ENCODE assay signal across 16 cellular contexts in genomic region chr15:77739591-77740378, GRCh38.
DNase-seq lines count a peak whose midpoint lies in the region; ATAC-seq and TF ChIP-seq lines count a peak whose summit lies in the region.
"Had no signal": no experiment of that assay in that cellular context is flagged by ENCODE, and none has a peak within 500 bp of the region (broad histone marks: within the 10 kb centered on the region; RNA-seq: fewer than 3 reads in every experiment).

No MANE protein-coding gene starts in this region.

- TF ChIP-seq POLR2A in upper lobe of left lung (IDR thresholded peaks at IDR 0.05) = no peak

- ATAC-seq in upper lobe of left lung (ENCODE audit: low FRiP score in 2 of 2) = no peak
- ATAC-seq in GM19328 (IDR thresholded peaks at IDR 0.05; ENCODE audit: unreplicated experiment) = no peak
- ATAC-seq: naive thymus-derived CD8-positive, alpha-beta T cell; T-helper 17 cell had no signal

- WGBS in iPS DF 6.9 (ENCODE audit: insufficient coverage, insufficient read length) = no CpG with 5 or more reads among the region's 4 CpGs
- WGBS in upper lobe of left lung, 2 donors = 52 to 58% methylated on average over 2 to 4 of the region's 4 CpGs

- H3K9me3 ChIP-seq in HUES48 (ENCODE audit: control insufficient read depth, insufficient read depth, low read length) = no peaks in the 10 kb centered on the region
- H3K9me3 ChIP-seq in iPS DF 6.9 (ENCODE audit: control insufficient read depth, insufficient read depth, low read length) = no peaks in the 10 kb centered on the region
- no peaks in the 10 kb centered on the region for H3K9me3 ChIP-seq in upper lobe of left lung

- no peaks in the 10 kb centered on the region for H3K36me3 ChIP-seq in HUES48 (ENCODE audit: control insufficient read depth, insufficient read depth, low read length)
- H3K36me3 ChIP-seq in iPS DF 6.9 (ENCODE audit: control insufficient read depth, insufficient read depth, low read length) = no peaks in the 10 kb centered on the region
- H3K36me3 ChIP-seq in upper lobe of left lung = no peaks in the 10 kb centered on the region
- H3K36me3 ChIP-seq: WERI-Rb-1 had no signal

- no peak for TF ChIP-seq EP300 in upper lobe of left lung (IDR thresholded peaks at IDR 0.05)

- TF ChIP-seq CTCF in upper lobe of left lung (IDR thresholded peaks at IDR 0.05) = no peak

- no peak overlapping the region; the same call in 1 of the 2 replicates for H3K9ac ChIP-seq in HUES48 (ENCODE audit: low read depth, low read length)

- H3K27me3 ChIP-seq in HUES48 (ENCODE audit: control insufficient read depth, insufficient read depth, low read length) (peaks cover 3% of the 10 kb centered on the region; the same call in 1 of the 2 replicates), iPS DF 6.9 (ENCODE audit: control insufficient read depth, insufficient read depth, low read length) (no peaks in the 10 kb centered on the region), upper lobe of left lung (no peaks in the 10 kb centered on the region)

- H3K4me3 ChIP-seq in HUES48 (ENCODE audit: low read depth, low read length) (peak overlapping the region; percentile 41), iPS DF 6.9 (ENCODE audit: low read length) (no peak overlapping the region), upper lobe of left lung (no peak overlapping the region)

- peak; percentile 18 for DNase-seq in COLO668 (lab: John Stamatoyannopoulos, UW; ENCODE audit: unreplicated experiment)
- DNase-seq in NCI-H345 treated with DMSO at 0.1 percent for 48 hours (lab: John Stamatoyannopoulos, UW; ENCODE audit: unreplicated experiment) = peak; percentile 79
- peak; percentile 75 for DNase-seq in iPS DF 6.9 (ENCODE audit: low read depth, low spot score)
- DNase-seq in upper lobe of left lung = no peak
- DNase-seq in D341Med (ENCODE audit: low spot score) = no peak
- DNase-seq: activated CD4-positive, alpha-beta memory T cell treated with anti-CD3 and anti-CD28 coated beads, Interleukin-2, amount 10 ng/mL, durations not matched to agents 7 days and 5 days; activated naive CD4-positive, alpha-beta T cell treated with anti-CD3 and anti-CD28 coated beads for 36 hours; activated T-cell treated with anti-CD3 and anti-CD28 coated beads, Interleukin-2, amount 50 U/mL, for 1 hour; aorta; kidney glomerular epithelial cell; naive thymus-derived CD8-positive, alpha-beta T cell; SHP77 treated with DMSO at 0.1 percent for 48 hours; T-helper 17 cell; WERI-Rb-1 had no signal

- peak overlapping the region; percentile 34 for H3K27ac ChIP-seq in HUES48 (ENCODE audit: low read depth, low read length)
- H3K27ac ChIP-seq in iPS DF 6.9 (ENCODE audit: low read length) = no peak overlapping the region
- no peak overlapping the region for H3K27ac ChIP-seq in upper lobe of left lung
- H3K27ac ChIP-seq: WERI-Rb-1 had no signal

- H3K4me1 ChIP-seq in HUES48 (ENCODE audit: control insufficient read depth, insufficient read depth, low read length) (peaks cover 46% of the 10 kb centered on the region), iPS DF 6.9 (ENCODE audit: control insufficient read depth, insufficient read depth, low read length) (peaks cover 10% of the 10 kb centered on the region), upper lobe of left lung (no peaks in the 10 kb centered on the region)

Comparison
In these comparisons a context has a peak if more than half of its experiments do, and no peak if none do; other contexts are left out.
1. DNase-seq: peak in COLO668 (single experiment), NCI-H345 treated with DMSO at 0.1 percent for 48 hours (single experiment) and iPS DF 6.9 (single experiment); none in upper lobe of left lung (0 of 2) and D341Med (single experiment).